1 cellular context compared by ENCODE assay signal in the genomic region with DNA sequence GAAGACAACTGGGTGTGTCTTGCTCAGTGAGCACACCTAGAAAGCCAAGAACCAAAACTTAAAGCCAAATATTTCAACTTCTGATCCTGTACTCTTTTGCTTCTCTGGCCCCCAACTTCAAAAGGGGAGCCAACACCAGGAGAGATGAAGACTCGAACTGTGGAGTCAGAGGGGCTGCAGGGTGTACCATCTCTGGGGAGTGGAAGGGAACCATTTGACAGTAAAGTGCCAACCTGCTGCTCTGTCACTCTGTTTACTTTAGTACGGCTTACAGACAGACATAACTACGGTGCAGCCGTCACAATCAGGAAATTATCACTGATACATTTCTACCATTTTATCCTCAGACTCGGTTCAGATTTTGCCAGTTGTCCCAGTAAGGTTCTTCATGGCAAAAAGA.
TF ChIP-seq lines count a peak whose summit lies in the region.

No MANE protein-coding gene starts in this region.

TF ChIP-seq in GM12878, 131 proteins besides CTCF, POLR2A, EP300 and RAD21:
- no peak for TF ChIP-seq IKZF2 (IDR thresholded peaks at IDR 0.05)
- no peak for TF ChIP-seq GABPA (IDR thresholded peaks at IDR 0.05; ENCODE audit: low read depth)
- no peak for TF ChIP-seq JUNB (IDR thresholded peaks at IDR 0.05)
- no peak for TF ChIP-seq RCOR1 (conservative IDR thresholded peaks at IDR 0.05; ENCODE audit: low read depth, low read length)
- no peak for TF ChIP-seq STAT1 (conservative IDR thresholded peaks at IDR 0.05)
- no peak for TF ChIP-seq WRNIP1 (IDR thresholded peaks at IDR 0.05; ENCODE audit: borderline replicate concordance, low read depth, low read length)
- TF ChIP-seq SIN3A (IDR thresholded peaks at IDR 0.05; ENCODE audit: low read depth, low read length): no peak
- TF ChIP-seq, protein P1, sequence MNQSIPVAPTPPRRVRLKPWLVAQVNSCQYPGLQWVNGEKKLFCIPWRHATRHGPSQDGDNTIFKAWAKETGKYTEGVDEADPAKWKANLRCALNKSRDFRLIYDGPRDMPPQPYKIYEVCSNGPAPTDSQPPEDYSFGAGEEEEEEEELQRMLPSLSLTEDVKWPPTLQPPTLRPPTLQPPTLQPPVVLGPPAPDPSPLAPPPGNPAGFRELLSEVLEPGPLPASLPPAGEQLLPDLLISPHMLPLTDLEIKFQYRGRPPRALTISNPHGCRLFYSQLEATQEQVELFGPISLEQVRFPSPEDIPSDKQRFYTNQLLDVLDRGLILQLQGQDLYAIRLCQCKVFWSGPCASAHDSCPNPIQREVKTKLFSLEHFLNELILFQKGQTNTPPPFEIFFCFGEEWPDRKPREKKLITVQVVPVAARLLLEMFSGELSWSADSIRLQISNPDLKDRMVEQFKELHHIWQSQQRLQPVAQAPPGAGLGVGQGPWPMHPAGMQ (IDR thresholded peaks at IDR 0.05; ENCODE audit: borderline replicate concordance): no peak
- TF ChIP-seq SP1 (IDR thresholded peaks at IDR 0.05; ENCODE audit: low read depth, low read length): no peak
- no peak for TF ChIP-seq NR2C2 (IDR thresholded peaks at IDR 0.05; ENCODE audit: borderline replicate concordance, control insufficient read depth, insufficient read length, low read depth)
- no peak for TF ChIP-seq IRF4 (IDR thresholded peaks at IDR 0.05; ENCODE audit: low read depth, low read length)
- TF ChIP-seq HDAC6 (IDR thresholded peaks at IDR 0.05; ENCODE audit: unreplicated experiment): no peak
- TF ChIP-seq CREM (IDR thresholded peaks at IDR 0.05; ENCODE audit: low read depth): no peak
- no peak for TF ChIP-seq ZNF274 (IDR thresholded peaks at IDR 0.05; ENCODE audit: insufficient read depth, insufficient read length)
- TF ChIP-seq, protein P2, sequence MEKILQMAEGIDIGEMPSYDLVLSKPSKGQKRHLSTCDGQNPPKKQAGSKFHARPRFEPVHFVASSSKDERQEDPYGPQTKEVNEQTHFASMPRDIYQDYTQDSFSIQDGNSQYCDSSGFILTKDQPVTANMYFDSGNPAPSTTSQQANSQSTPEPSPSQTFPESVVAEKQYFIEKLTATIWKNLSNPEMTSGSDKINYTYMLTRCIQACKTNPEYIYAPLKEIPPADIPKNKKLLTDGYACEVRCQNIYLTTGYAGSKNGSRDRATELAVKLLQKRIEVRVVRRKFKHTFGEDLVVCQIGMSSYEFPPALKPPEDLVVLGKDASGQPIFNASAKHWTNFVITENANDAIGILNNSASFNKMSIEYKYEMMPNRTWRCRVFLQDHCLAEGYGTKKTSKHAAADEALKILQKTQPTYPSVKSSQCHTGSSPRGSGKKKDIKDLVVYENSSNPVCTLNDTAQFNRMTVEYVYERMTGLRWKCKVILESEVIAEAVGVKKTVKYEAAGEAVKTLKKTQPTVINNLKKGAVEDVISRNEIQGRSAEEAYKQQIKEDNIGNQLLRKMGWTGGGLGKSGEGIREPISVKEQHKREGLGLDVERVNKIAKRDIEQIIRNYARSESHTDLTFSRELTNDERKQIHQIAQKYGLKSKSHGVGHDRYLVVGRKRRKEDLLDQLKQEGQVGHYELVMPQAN (conservative IDR thresholded peaks at IDR 0.05): no peak
